ENCODE assay signal across 1 cellular context in the genomic region with DNA sequence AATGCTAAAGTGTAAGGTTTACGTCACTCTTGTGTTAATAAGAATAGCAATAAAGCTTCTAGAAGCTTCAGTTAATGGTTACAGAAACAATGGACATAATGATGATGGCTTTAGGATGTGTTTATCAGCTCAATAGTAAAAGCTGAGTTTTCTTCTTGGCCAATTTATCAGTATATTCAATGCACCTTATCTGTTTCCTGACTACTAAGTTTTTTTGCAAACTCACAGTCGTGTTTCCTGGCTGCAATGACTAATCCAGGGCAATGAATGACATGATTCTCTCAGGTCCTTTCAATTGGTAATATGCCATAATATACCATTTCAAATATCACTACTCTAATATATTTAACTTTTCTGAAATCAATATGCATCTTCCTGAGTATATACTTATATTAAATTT.
TF ChIP-seq lines count a peak whose summit lies in the region.

No MANE protein-coding gene starts in this region.

TF ChIP-seq in K562, 482 proteins besides CTCF, POLR2A, EP300 and RAD21 (continued from another document):
- TF ChIP-seq AFF1 (IDR thresholded peaks at IDR 0.05; ENCODE audit: low read depth in 1 of 2, partially characterized antibody in 2 of 2) (no peak), FOS (IDR thresholded peaks at IDR 0.05; ENCODE audit: extremely low read depth, insufficient read length) (peak; percentile 3), LEF1 (IDR thresholded peaks at IDR 0.05) (peak; percentile 25; the same call in 1 of the 2 replicates), RBM17 (IDR thresholded peaks at IDR 0.05; ENCODE audit: borderline replicate concordance, low read depth, low read length) (no peak), OTX1 (CRISPR knock-in tag; IDR thresholded peaks at IDR 0.05) (no peak), NR4A1 (CRISPR knock-in tag; IDR thresholded peaks at IDR 0.05) (no peak), NR4A1 (tag; IDR thresholded peaks at IDR 0.05) (no peak), MITF (IDR thresholded peaks at IDR 0.05) (no peak), RBM25 (IDR thresholded peaks at IDR 0.05; ENCODE audit: low read depth, low read length, severe bottlenecking) (no peak), MXI1 (IDR thresholded peaks at IDR 0.05; ENCODE audit: low read depth, low read length) (no peak), ZNF717 (CRISPR knock-in tag; IDR thresholded peaks at IDR 0.05) (no peak), HNRNPLL (IDR thresholded peaks at IDR 0.05; ENCODE audit: low read depth, low read length, poor library complexity, severe bottlenecking) (no peak)
